Comparison of ENCODE assay signal across 18 cellular contexts in genomic region chr11:1674194-1674878, GRCh38. TPM values are rescaled to one million over a fixed set of nuclear protein-coding genes. Genes with fewer than 3 reads are reported as not detected.
"Had no signal": no experiment of that assay in that cellular context is flagged by ENCODE, and none has a peak within 500 bp of the region (broad histone marks: within the 10 kb centered on the region; RNA-seq: fewer than 3 reads in every experiment).

No MANE protein-coding gene starts in this region.

- H3K4me3 ChIP-seq: adrenal gland, spleen, upper lobe of left lung had no signal

- H3K4me1 Mint-ChIP-seq: activated B cell treated with CpG ODN at 0.5 μM for 24 hours had no signal

- DNase-seq: activated B cell treated with CpG ODN at 0.5 μM for 24 hours; activated CD4-positive, alpha-beta T cell treated with anti-CD3 and anti-CD28 coated beads, Interleukin-2, amount 50 U/mL, for 1 hour; activated naive CD4-positive, alpha-beta T cell treated with anti-CD3 and anti-CD28 coated beads, Interleukin-2, amount 50 U/mL, for 16 hours; activated T-cell treated with anti-CD3 and anti-CD28 coated beads, Interleukin-2, amount 50 U/mL, for 1 hour; erythroblast; immature natural killer cell; left colon; right cardiac atrium; spleen; stimulated activated CD4-positive, alpha-beta T cell treated with anti-CD3 and anti-CD28 coated beads, Interleukin-2, amount 100 ng/mL, for 24 hours; stimulated activated naive CD4-positive, alpha-beta T cell treated with Interleukin-2 at 50 U/mL for 16 hours had no signal

- H3K9me3 Mint-ChIP-seq: activated B cell treated with CpG ODN at 0.5 μM for 24 hours; immature natural killer cell; memory B cell; T-helper 1 cell treated with Interleukin-12 subunit alpha and Interleukin-12 subunit beta and Interleukin-4 antibody, amounts not matched to agents 30 μg/mL and 1 μg/mL, for 36 hours had no signal

- H3K4me1 ChIP-seq: upper lobe of left lung had no signal

- H3K27ac Mint-ChIP-seq: activated B cell treated with CpG ODN at 0.5 μM for 24 hours; immature natural killer cell; memory B cell; T-helper 1 cell treated with Interleukin-12 subunit alpha and Interleukin-12 subunit beta and Interleukin-4 antibody, amounts not matched to agents 30 μg/mL and 1 μg/mL, for 36 hours had no signal

- H3K36me3 ChIP-seq: adrenal gland, neutrophil, spleen, upper lobe of left lung had no signal

- H3K9me3 ChIP-seq: adrenal gland, neutrophil, spleen, upper lobe of left lung had no signal

- H3K27me3 ChIP-seq: upper lobe of left lung had no signal

- H3K36me3 Mint-ChIP-seq: immature natural killer cell, memory B cell had no signal

- H3K27ac ChIP-seq: neutrophil, upper lobe of left lung had no signal

- H3K4me3 Mint-ChIP-seq: activated B cell treated with CpG ODN at 0.5 μM for 24 hours; immature natural killer cell; memory B cell; T-helper 1 cell treated with Interleukin-12 subunit alpha and Interleukin-12 subunit beta and Interleukin-4 antibody, amounts not matched to agents 30 μg/mL and 1 μg/mL, for 36 hours had no signal

- ATAC-seq: left colon, right cardiac atrium, SK-N-SH treated with all-trans-retinoic acid at 6 μM for 48 hours had no signal

RNA-seq across cellular contexts. Expression of gene KRTAP5-6, which starts 22.7 kb away (rescaled TPM):
- total RNA-seq: activated B cell treated with CpG ODN at 0.5 μM for 24 hours, cardiac septum, left colon, right cardiac atrium, spleen, upper lobe of left lung had no signal
- polyA plus RNA-seq: adrenal gland, immature natural killer cell, right cardiac atrium, spleen had no signal

RNA-seq across cellular contexts. Expression of gene KRTAP5-5, which starts 44.8 kb away (rescaled TPM):
- total RNA-seq: activated B cell treated with CpG ODN at 0.5 μM for 24 hours, adrenal gland, cardiac septum, right cardiac atrium, spleen, upper lobe of left lung had no signal
- polyA plus RNA-seq: adrenal gland, immature natural killer cell, right cardiac atrium, spleen had no signal

RNA-seq across cellular contexts. Expression of gene KRTAP5-4, which starts 52.4 kb away (rescaled TPM):
- total RNA-seq: activated B cell treated with CpG ODN at 0.5 μM for 24 hours, adrenal gland, cardiac septum, left colon, right cardiac atrium, spleen, upper lobe of left lung had no signal
- polyA plus RNA-seq: adrenal gland, immature natural killer cell, right cardiac atrium, spleen had no signal
